Comparison of ENCODE assay signal across 8 cellular contexts in the genomic region with DNA sequence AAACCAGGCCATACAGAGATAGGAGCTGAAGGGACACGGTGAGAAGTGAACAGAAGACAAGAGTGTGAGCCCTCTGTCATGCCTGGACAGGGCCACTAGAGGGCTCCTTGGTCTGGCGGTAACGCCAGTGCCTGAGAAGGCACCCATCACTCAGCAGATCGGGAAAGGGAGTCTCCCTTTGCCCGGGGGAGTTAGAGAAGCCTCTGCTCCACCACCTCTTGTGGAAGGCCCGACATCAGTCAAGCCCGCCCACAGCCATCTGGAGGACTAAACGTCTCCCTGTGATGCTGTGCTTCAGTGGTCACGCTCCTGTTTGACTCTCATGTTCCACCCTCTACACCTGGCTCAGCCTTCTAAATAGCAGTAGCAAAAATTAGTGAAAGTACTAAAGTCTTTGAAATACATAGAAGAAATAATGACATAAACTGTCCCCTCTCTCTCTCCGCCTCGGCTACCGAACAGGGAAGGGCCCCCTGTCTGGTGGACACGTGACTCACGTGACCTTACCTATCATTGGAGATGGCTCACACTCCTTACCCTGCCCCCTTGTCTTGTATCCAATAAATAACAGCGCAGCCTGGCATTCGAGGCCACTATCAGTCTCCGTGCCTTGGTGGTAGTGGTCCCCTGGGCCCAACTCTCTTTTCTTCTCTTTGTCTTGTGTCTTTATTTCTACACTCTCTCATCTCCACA.
DNase-seq lines count a peak whose midpoint lies in the region; ATAC-seq, FAIRE-seq and TF ChIP-seq lines count a peak whose summit lies in the region.

No MANE protein-coding gene starts in this region.

- FAIRE-seq in small intestine (lab: Jason Lieb, UNC) = no peak

- H3K9me3 Mint-ChIP-seq in CD4-positive, alpha-beta T cell = peaks cover 10% of the 10 kb centered on the region
- peaks cover 6% of the 10 kb centered on the region for H3K9me3 Mint-ChIP-seq in stimulated activated memory B cell treated with anti-CD40 and anti-IgM and Interleukin-4, amounts not matched to agents 10 μg/mL and 1 μg/mL and 100 μg/mL, for 72 hours

- no peaks in the 10 kb centered on the region for H3K4me1 ChIP-seq in left ventricle myocardium inferior
- no peaks in the 10 kb centered on the region for H3K4me1 ChIP-seq in small intestine (ENCODE audit: control insufficient read depth in 2 of 2, insufficient read depth in 1 of 2, low read depth in 1 of 2, low read length in 1 of 2)

- peak; percentile 76 for TF ChIP-seq CTCF in CD4-positive, alpha-beta T cell (IDR thresholded peaks at IDR 0.05)
- peak; percentile 72 for TF ChIP-seq CTCF in HL-60 (IDR thresholded peaks at IDR 0.05; ENCODE audit: insufficient read depth, low read length)
- TF ChIP-seq CTCF in left ventricle myocardium inferior (IDR thresholded peaks at IDR 0.05; ENCODE audit: borderline replicate concordance) = peak; percentile 85

- CTCF ChIA-PET in CD4-positive, alpha-beta T cell (lab: Charles Lee) = interaction anchor here (0.8 to 1.2 kb wide), 5 partner anchors 14 to 319 kb away, joined by 3 to 5 read pairs (median 4); no protein-coding TSS in a partner anchor

- H3K4me1 Mint-ChIP-seq in CD4-positive, alpha-beta T cell (ENCODE audit: low read depth) = peaks cover 7% of the 10 kb centered on the region
- peaks cover 8% of the 10 kb centered on the region for H3K4me1 Mint-ChIP-seq in stimulated activated memory B cell treated with anti-CD40 and anti-IgM and Interleukin-4, amounts not matched to agents 10 μg/mL and 1 μg/mL and 100 μg/mL, for 72 hours

- 25 to 40% (median 33%) methylated on average over 17 of the region's 17 CpGs for WGBS in small intestine, 3 donors

- intact Hi-C loops in CD4-positive, alpha-beta T cell (cut with DNase I, micrococcal nuclease) = loop anchor here in 1 of 2 experiments (2.0 kb wide), 2 partner anchors 41 to 319 kb away; no protein-coding TSS in a partner anchor
- intact Hi-C loops in left ventricle myocardium inferior (cut with micrococcal nuclease) = no loop called here

- no peak overlapping the region for H3K4me3 Mint-ChIP-seq in CD4-positive, alpha-beta T cell
- no peak overlapping the region for H3K4me3 Mint-ChIP-seq in stimulated activated memory B cell treated with anti-CD40 and anti-IgM and Interleukin-4, amounts not matched to agents 10 μg/mL and 1 μg/mL and 100 μg/mL, for 72 hours

- peak; percentile 32 to 67 (median 44) for DNase-seq in CD4-positive, alpha-beta T cell
- DNase-seq in HL-60 (ENCODE audit: low read depth in 1 of 2, low spot score in 1 of 2) (peak; percentile 4 to 49), SHP77 treated with DMSO at 0.1 percent for 48 hours (lab: John Stamatoyannopoulos, UW) (peak; percentile 9), left ventricle myocardium inferior (peak; percentile 38), small intestine (peak; percentile 55), NCI-H1048 (lab: John Stamatoyannopoulos, UW) (no peak)
- peak; percentile 55 for DNase-seq in activated gamma-delta T cell treated with anti-CD3 and anti-CD28 coated beads, Interleukin-2, amount 50 U/mL, for 16 hours (ENCODE audit: low read depth)

- H3K27ac Mint-ChIP-seq in CD4-positive, alpha-beta T cell = no peak overlapping the region
- H3K27ac Mint-ChIP-seq in stimulated activated memory B cell treated with anti-CD40 and anti-IgM and Interleukin-4, amounts not matched to agents 10 μg/mL and 1 μg/mL and 100 μg/mL, for 72 hours = no peak overlapping the region

- peaks cover 31% of the 10 kb centered on the region for H3K27me3 ChIP-seq in CD4-positive, alpha-beta T cell (ENCODE audit: control insufficient read depth, insufficient read depth, low read length)
- peaks cover 25% of the 10 kb centered on the region for H3K27me3 ChIP-seq in HL-60 (ENCODE audit: insufficient read depth, poor library complexity, severe bottlenecking)
- peaks cover 83% of the 10 kb centered on the region for H3K27me3 ChIP-seq in left ventricle myocardium inferior (ENCODE audit: low read depth)
- peaks cover 0 to 5% of the 10 kb centered on the region in 2 donors for H3K27me3 ChIP-seq in small intestine (ENCODE audit: control insufficient read depth in 2 of 2, insufficient read depth in 2 of 2, low read length in 2 of 2)

- H3K4me3 ChIP-seq in HL-60 (replicated peaks; ENCODE audit: insufficient read depth, low read length) (no peak overlapping the region), left ventricle myocardium inferior (no peak overlapping the region), small intestine (ENCODE audit: low read depth in 1 of 2, low read length in 2 of 2) (no peak overlapping the region)

- H3K36me3 ChIP-seq in left ventricle myocardium inferior (no peaks in the 10 kb centered on the region), small intestine (ENCODE audit: control insufficient read depth in 2 of 2, insufficient read depth in 2 of 2, low read length in 2 of 2) (no peaks in the 10 kb centered on the region)

- H3K9me3 ChIP-seq in CD4-positive, alpha-beta T cell (ENCODE audit: control insufficient read depth, low read length) = peaks cover 20% of the 10 kb centered on the region
- H3K9me3 ChIP-seq in left ventricle myocardium inferior (replicated peaks) (peaks cover 16% of the 10 kb centered on the region), small intestine (ENCODE audit: control insufficient read depth, low read depth) (peaks cover 1% of the 10 kb centered on the region)

- no peak overlapping the region for H3K27ac ChIP-seq in CD4-positive, alpha-beta T cell (ENCODE audit: low read depth, low read length)
- H3K27ac ChIP-seq in HL-60 (replicated peaks) = no peak overlapping the region
- no peak overlapping the region for H3K27ac ChIP-seq in left ventricle myocardium inferior (replicated peaks)
- H3K27ac ChIP-seq in small intestine (ENCODE audit: low read depth in 1 of 2, low read length in 1 of 2) = no peak overlapping the region

- peaks cover 70% of the 10 kb centered on the region for H3K27me3 Mint-ChIP-seq in CD4-positive, alpha-beta T cell
- H3K27me3 Mint-ChIP-seq in stimulated activated memory B cell treated with anti-CD40 and anti-IgM and Interleukin-4, amounts not matched to agents 10 μg/mL and 1 μg/mL and 100 μg/mL, for 72 hours = peaks cover 74% of the 10 kb centered on the region

- no peaks in the 10 kb centered on the region for H3K36me3 Mint-ChIP-seq in CD4-positive, alpha-beta T cell (ENCODE audit: low read depth)
- H3K36me3 Mint-ChIP-seq in stimulated activated memory B cell treated with anti-CD40 and anti-IgM and Interleukin-4, amounts not matched to agents 10 μg/mL and 1 μg/mL and 100 μg/mL, for 72 hours = no peaks in the 10 kb centered on the region

- POLR2A ChIA-PET in CD4-positive, alpha-beta T cell (lab: Charles Lee) = interaction anchor here (1.4 kb wide), 1 partner anchor 39 kb away, joined by 4 read pairs; no protein-coding TSS in a partner anchor

- peak; percentile 63 for ATAC-seq in CD4-positive, alpha-beta T cell (ENCODE audit: poor library complexity)
- no peak for ATAC-seq in stimulated activated memory B cell treated with anti-CD40 and anti-IgM and Interleukin-4, amounts not matched to agents 10 μg/mL and 1 μg/mL and 100 μg/mL, for 72 hours
